10 cellular contexts compared by ENCODE assay signal in genomic region chr7:100802951-100803350, GRCh38. TPM values are rescaled to one million over a fixed set of nuclear protein-coding genes. Genes with fewer than 3 reads are reported as not detected.
A peak's percentile ranks its signal among the peaks of the same experiment; 100 is the strongest.
DNase-seq lines count a peak whose midpoint lies in the region; ATAC-seq and TF ChIP-seq lines count a peak whose summit lies in the region.
"Had no signal": no experiment of that assay in that cellular context is flagged by ENCODE, and none has a peak within 500 bp of the region (broad histone marks: within the 10 kb centered on the region; RNA-seq: fewer than 3 reads in every experiment).

No MANE protein-coding gene starts in this region.

- 49 to 62% methylated on average over 2 to 4 of the region's 4 CpGs for WGBS in body of pancreas, 2 donors

- H3K27ac ChIP-seq in body of pancreas, result peak overlapping the region; percentile 63 to 78 (median 70)
- H3K27ac ChIP-seq in muscle layer of colon (ENCODE audit: low read depth, low read length), result peak overlapping the region; percentile 29
- H3K27ac ChIP-seq in vagina, result peak overlapping the region; percentile 76

- TF ChIP-seq CTCF in body of pancreas (IDR thresholded peaks at IDR 0.05) (no peak), vagina (IDR thresholded peaks at IDR 0.05) (no peak)

- H3K27me3 Mint-ChIP-seq in stimulated activated naive CD8-positive, alpha-beta T cell treated with anti-CD3 and anti-CD28 coated beads, Interleukin-15, Interleukin-2, amounts not matched to agents 100 ng/mL and 50 ng/mL, for 24 hours, result no peaks in the 10 kb centered on the region
- H3K27me3 Mint-ChIP-seq in stimulated activated naive CD8-positive, alpha-beta T cell treated with anti-CD3 and anti-CD28 coated beads, Interleukin-15, amount 100 ng/mL, for 72 hours, result peaks cover 17% of the 10 kb centered on the region

- peaks cover 8% of the 10 kb centered on the region for H3K4me1 Mint-ChIP-seq in stimulated activated naive CD8-positive, alpha-beta T cell treated with anti-CD3 and anti-CD28 coated beads, Interleukin-15, Interleukin-2, amounts not matched to agents 100 ng/mL and 50 ng/mL, for 24 hours (ENCODE audit: low read depth)
- H3K4me1 Mint-ChIP-seq in stimulated activated naive CD8-positive, alpha-beta T cell treated with anti-CD3 and anti-CD28 coated beads, Interleukin-15, amount 100 ng/mL, for 72 hours, result peaks cover 10% of the 10 kb centered on the region

- H3K9me3 Mint-ChIP-seq in stimulated activated naive CD8-positive, alpha-beta T cell treated with anti-CD3 and anti-CD28 coated beads, Interleukin-15, Interleukin-2, amounts not matched to agents 100 ng/mL and 50 ng/mL, for 24 hours, result no peaks in the 10 kb centered on the region
- H3K9me3 Mint-ChIP-seq in stimulated activated naive CD8-positive, alpha-beta T cell treated with anti-CD3 and anti-CD28 coated beads, Interleukin-15, amount 100 ng/mL, for 72 hours, result no peaks in the 10 kb centered on the region

- H3K4me1 ChIP-seq in body of pancreas (peaks cover 52% of the 10 kb centered on the region), muscle layer of colon (ENCODE audit: insufficient read depth, low read length) (peaks cover 20% of the 10 kb centered on the region), vagina (peaks cover 60% of the 10 kb centered on the region)

- H3K27me3 ChIP-seq in body of pancreas (no peaks in the 10 kb centered on the region), muscle layer of colon (ENCODE audit: control insufficient read depth in 1 of 2, insufficient read depth in 2 of 2, low read length in 2 of 2) (no peaks in the 10 kb centered on the region), vagina (no peaks in the 10 kb centered on the region)

- H3K4me3 ChIP-seq in body of pancreas (no peak overlapping the region), muscle layer of colon (ENCODE audit: low read depth in 1 of 2, low read length in 2 of 2) (no peak overlapping the region), vagina (no peak overlapping the region)

- H3K27ac Mint-ChIP-seq in stimulated activated naive CD8-positive, alpha-beta T cell treated with anti-CD3 and anti-CD28 coated beads, Interleukin-15, Interleukin-2, amounts not matched to agents 100 ng/mL and 50 ng/mL, for 24 hours, result peak overlapping the region; percentile 8
- H3K27ac Mint-ChIP-seq in stimulated activated naive CD8-positive, alpha-beta T cell treated with anti-CD3 and anti-CD28 coated beads, Interleukin-15, amount 100 ng/mL, for 72 hours, result no peak overlapping the region

- intact Hi-C loops in body of pancreas (cut with DNase I), result no loop called here
- intact Hi-C loops in vagina (cut with DNase I), result loop anchor here (5.0 kb wide), 1 partner anchor 34 kb away; no protein-coding TSS in a partner anchor

- no peak overlapping the region for H3K9ac ChIP-seq in muscle layer of colon (ENCODE audit: low read length)

- no peak overlapping the region for H3K4me3 Mint-ChIP-seq in stimulated activated naive CD8-positive, alpha-beta T cell treated with anti-CD3 and anti-CD28 coated beads, Interleukin-15, Interleukin-2, amounts not matched to agents 100 ng/mL and 50 ng/mL, for 24 hours
- no peak overlapping the region for H3K4me3 Mint-ChIP-seq in stimulated activated naive CD8-positive, alpha-beta T cell treated with anti-CD3 and anti-CD28 coated beads, Interleukin-15, amount 100 ng/mL, for 72 hours

- no peak for DNase-seq in stimulated activated naive CD8-positive, alpha-beta T cell treated with anti-CD3 and anti-CD28 coated beads, Interleukin-15, amount 100 ng/mL, for 72 hours
- DNase-seq in body of pancreas, result no peak
- no peak for DNase-seq in vagina (ENCODE audit: extremely low spot score in 2 of 2)
- DNase-seq in NCI-H187 (lab: John Stamatoyannopoulos, UW), result no peak
- no peak for DNase-seq in cortex of kidney (lab: John Stamatoyannopoulos, UW)
- DNase-seq: activated CD4-positive, CD25-positive, alpha-beta regulatory T cell treated with anti-CD3 and anti-CD28 coated beads, Interleukin-2, amount 50 U/mL, for 72 hours; activated naive CD4-positive, alpha-beta T cell treated with anti-CD3 and anti-CD28 coated beads, Interleukin-2, amount 50 U/mL, for 16 hours had no signal

- H3K36me3 ChIP-seq in body of pancreas (replicated peaks in 1 of 2; ENCODE audit: insufficient read depth in 1 of 2, low read depth in 2 of 2), result peaks cover 0 to 5% of the 10 kb centered on the region in 2 donors
- H3K36me3 ChIP-seq in muscle layer of colon (ENCODE audit: insufficient read depth, low read length), result peaks cover 29% of the 10 kb centered on the region
- peaks cover 0 to 37% of the 10 kb centered on the region in 2 donors for H3K36me3 ChIP-seq in vagina

- no peaks in the 10 kb centered on the region for H3K9me3 ChIP-seq in body of pancreas
- no peaks in the 10 kb centered on the region for H3K9me3 ChIP-seq in muscle layer of colon (ENCODE audit: low read length)
- no peaks in the 10 kb centered on the region for H3K9me3 ChIP-seq in vagina

- ATAC-seq in stimulated activated naive CD8-positive, alpha-beta T cell treated with anti-CD3 and anti-CD28 coated beads, Interleukin-15, amount 100 ng/mL, for 72 hours, result no peak
- ATAC-seq in body of pancreas, result no peak
- no peak for ATAC-seq in HG02678 (IDR thresholded peaks at IDR 0.05; ENCODE audit: unreplicated experiment)

- no peaks in the 10 kb centered on the region for H3K36me3 Mint-ChIP-seq in stimulated activated naive CD8-positive, alpha-beta T cell treated with anti-CD3 and anti-CD28 coated beads, Interleukin-15, Interleukin-2, amounts not matched to agents 100 ng/mL and 50 ng/mL, for 24 hours (ENCODE audit: low read depth)

- TF ChIP-seq POLR2A in body of pancreas (IDR thresholded peaks at IDR 0.05) (no peak), vagina (IDR thresholded peaks at IDR 0.05) (no peak)

RNA-seq across cellular contexts. Expression of gene EPHB4, which starts 24.4 kb away (rescaled TPM):
- total RNA-seq in body of pancreas, result 10 to 100 TPM; 33.6 to 46.4 TPM
- 72.4 TPM for total RNA-seq in vagina

RNA-seq across cellular contexts. Expression of gene SLC12A9, which starts 49.6 kb away (rescaled TPM):
- 10 to 100 TPM; 12.7 to 38.9 TPM for total RNA-seq in body of pancreas
- total RNA-seq in vagina, result 15.7 TPM
